ENCODE assay signal across 23 cellular contexts in the genomic region with DNA sequence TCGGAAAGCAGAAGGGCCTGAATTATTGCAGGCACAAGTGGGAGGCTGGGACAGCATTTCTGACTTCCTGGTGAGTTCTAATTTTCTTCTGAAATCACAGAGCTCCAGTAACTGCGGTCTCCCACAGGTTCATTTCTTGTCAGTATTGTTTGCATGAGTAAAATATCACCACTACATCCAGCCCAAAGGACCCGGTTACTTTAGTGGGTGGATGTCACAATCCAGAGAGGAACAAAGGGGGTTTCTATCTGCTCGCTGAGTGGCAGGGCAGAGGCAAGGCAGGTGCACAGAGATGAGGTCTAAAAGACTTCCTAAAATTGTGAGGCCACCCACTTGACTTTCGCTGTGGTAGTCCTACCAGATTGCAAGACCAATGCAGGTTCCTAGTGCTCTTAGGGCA.
DNase-seq lines count a peak whose midpoint lies in the region; ATAC-seq and TF ChIP-seq lines count a peak whose summit lies in the region.
"Had no signal": no experiment of that assay in that cellular context is flagged by ENCODE, and none has a peak within 500 bp of the region (broad histone marks: within the 10 kb centered on the region; RNA-seq: fewer than 3 reads in every experiment).

No MANE protein-coding gene starts in this region.

- peak; percentile 52 for ATAC-seq in activated T-helper 17 cell treated with anti-CD3 and anti-CD28 coated beads, Interleukin-2, amount 50 U/mL, for 72 hours (replicated peaks)

- H4K20me1 ChIP-seq in H9 (ENCODE audit: control insufficient read depth, insufficient read depth, insufficient read length) (no peaks in the 10 kb centered on the region), neural progenitor cell (ENCODE audit: low read depth) (no peaks in the 10 kb centered on the region)

- peaks cover 4% of the 10 kb centered on the region for H3F3A ChIP-seq in neural progenitor cell (ENCODE audit: low read depth)

- H3K27me3 ChIP-seq in H9 (ENCODE audit: insufficient read depth, low read length): no peaks in the 10 kb centered on the region
- H3K27me3 ChIP-seq in neural progenitor cell: peaks cover 29% of the 10 kb centered on the region
- H3K27me3 ChIP-seq: neutrophil, stomach, tibial artery had no signal

- no peak overlapping the region for H3K56ac ChIP-seq in H9 (ENCODE audit: insufficient read length, low read depth, low read length)

- H3K18ac ChIP-seq in H9 (ENCODE audit: insufficient read length, low read depth, low read length): no peak overlapping the region

- no peaks in the 10 kb centered on the region for H3K9me3 ChIP-seq in H9 (ENCODE audit: control insufficient read depth, low read depth, low read length)
- H3K9me3 ChIP-seq in neural progenitor cell (ENCODE audit: low read depth): no peaks in the 10 kb centered on the region
- H3K9me3 ChIP-seq: neutrophil, stomach, tibial artery had no signal

- no peak overlapping the region for H3K4me3 ChIP-seq in neural progenitor cell
- H3K4me3 ChIP-seq: PC-9, stomach, tibial artery had no signal

- H3K23me2 ChIP-seq in H9 (ENCODE audit: insufficient read length, low read depth, low read length, poor library complexity, severe bottlenecking): peaks cover 20% of the 10 kb centered on the region

- peaks cover 24 to 65% (median 27%) of the 10 kb centered on the region in 3 experiments; a peak in 6 of 7 replicates for H3K36me3 Mint-ChIP-seq in H9 (ENCODE audit: insufficient read depth in 1 of 3, low read depth in 3 of 3)
- no peaks in the 10 kb centered on the region for H3K36me3 Mint-ChIP-seq in activated T-helper 17 cell treated with anti-CD3 and anti-CD28 coated beads, Interleukin-2, amount 50 U/mL, for 72 hours (ENCODE audit: low read depth)
- no peaks in the 10 kb centered on the region for H3K36me3 Mint-ChIP-seq in neural progenitor cell
- H3K36me3 Mint-ChIP-seq in T-helper 2 cell treated with Interferon-gamma antibody and Interleukin-4, amounts not matched to agents 5 μg/mL and 100 μg/mL, for 36 hours (ENCODE audit: low read depth): no peaks in the 10 kb centered on the region
- H3K36me3 Mint-ChIP-seq: activated naive CD4-positive, alpha-beta T cell treated with anti-CD3 and anti-CD28 coated beads, Interleukin-2, amount 50 U/mL, for 24 hours; CD4-positive, alpha-beta memory T cell had no signal

- H3K9ac ChIP-seq in H9 (ENCODE audit: extremely low read depth, insufficient read length, low read length): no peak overlapping the region
- no peak overlapping the region for H3K9ac ChIP-seq in neural progenitor cell

- H2BK120ac ChIP-seq in H9 (ENCODE audit: low read depth, low read length, poor library complexity, severe bottlenecking): no peak overlapping the region

- no peaks in the 10 kb centered on the region for H3K36me3 ChIP-seq in neural progenitor cell
- H3K36me3 ChIP-seq: neutrophil, stomach, tibial artery had no signal

- H3K79me1 ChIP-seq in H9 (ENCODE audit: insufficient read depth, low read depth, low read length, poor library complexity, severe bottlenecking): peaks cover 5% of the 10 kb centered on the region

- no peak overlapping the region for H3T11ph ChIP-seq in H9 (ENCODE audit: low read length)

- H2AFZ ChIP-seq in H9 (ENCODE audit: low read length): no peak overlapping the region
- peak overlapping the region; percentile 12 for H2AFZ ChIP-seq in neural progenitor cell (replicated peaks)
- H2AFZ ChIP-seq: PC-9 had no signal

- no peak overlapping the region for H2BK20ac ChIP-seq in H9 (ENCODE audit: low read depth, low read length, poor library complexity, severe bottlenecking)

- H2BK15ac ChIP-seq in H9 (ENCODE audit: low read depth, low read length): no peak overlapping the region

- peak overlapping the region in 2 of 3 experiments; percentile 37 to 85; a peak in 4 of 7 replicates for H3K27ac Mint-ChIP-seq in H9
- no peak overlapping the region for H3K27ac Mint-ChIP-seq in activated T-helper 17 cell treated with anti-CD3 and anti-CD28 coated beads, Interleukin-2, amount 50 U/mL, for 72 hours
- H3K27ac Mint-ChIP-seq in neural progenitor cell: no peak overlapping the region
- H3K27ac Mint-ChIP-seq in T-helper 2 cell treated with Interferon-gamma antibody and Interleukin-4, amounts not matched to agents 5 μg/mL and 100 μg/mL, for 36 hours: no peak overlapping the region
- H3K27ac Mint-ChIP-seq: activated naive CD4-positive, alpha-beta T cell treated with anti-CD3 and anti-CD28 coated beads, Interleukin-2, amount 50 U/mL, for 24 hours; CD4-positive, alpha-beta memory T cell had no signal

- H3K79me2 ChIP-seq in H9 (ENCODE audit: insufficient read depth, low read length) (peaks cover 61% of the 10 kb centered on the region), neural progenitor cell (ENCODE audit: low read depth) (no peaks in the 10 kb centered on the region)

- no peak for DNase-seq in H9
- peak; percentile 52 for DNase-seq in MV-4-11 (lab: John Stamatoyannopoulos, UW)
- DNase-seq in neural progenitor cell (ENCODE audit: low spot score): no peak
- DNase-seq in NCI-H82 treated with DMSO at 0.1 percent for 48 hours (lab: John Stamatoyannopoulos, UW; ENCODE audit: unreplicated experiment): no peak
- no peak for DNase-seq in T-helper 2 cell treated with Interferon-gamma antibody and Interleukin-4, amounts not matched to agents 5 μg/mL and 100 μg/mL, for 36 hours (ENCODE audit: low spot score)
- DNase-seq in activated T-cell treated with anti-CD3 and anti-CD28 coated beads, Interleukin-2, amount 50 U/mL, for 1 hour: no peak
- DNase-seq: activated T-cell treated with anti-CD3 and anti-CD28 coated beads, Interleukin-2, amount 50 U/mL, for 48 hours; anterior cingulate cortex; CD4-positive, alpha-beta memory T cell; central memory CD4-positive, alpha-beta T cell; dermis blood vessel endothelial cell; GDM1; GOT3; NCI-H1092; NCI-H187; PC-9; SHP77; stomach; SW 1271; tibial artery had no signal

- H3K27me3 Mint-ChIP-seq in H9 (ENCODE audit: low read depth) (no peaks in the 10 kb centered on the region), neural progenitor cell (ENCODE audit: insufficient read depth, low read depth) (peaks cover 7% of the 10 kb centered on the region)
- no peaks in the 10 kb centered on the region for H3K27me3 Mint-ChIP-seq in activated T-helper 17 cell treated with anti-CD3 and anti-CD28 coated beads, Interleukin-2, amount 50 U/mL, for 72 hours
- no peaks in the 10 kb centered on the region for H3K27me3 Mint-ChIP-seq in T-helper 2 cell treated with Interferon-gamma antibody and Interleukin-4, amounts not matched to agents 5 μg/mL and 100 μg/mL, for 36 hours (ENCODE audit: low read depth)
- H3K27me3 Mint-ChIP-seq: activated naive CD4-positive, alpha-beta T cell treated with anti-CD3 and anti-CD28 coated beads, Interleukin-2, amount 50 U/mL, for 24 hours had no signal

- WGBS in H9 (ENCODE audit: extremely low coverage, insufficient read length, low lambda C conversion rate): no CpG with 5 or more reads among the region's 5 CpGs

- H3K9me3 Mint-ChIP-seq in H9 (peaks cover 0 to 2% of the 10 kb centered on the region in 2 experiments; a peak in 2 of 5 replicates), neural progenitor cell (peaks cover 6% of the 10 kb centered on the region)
- no peaks in the 10 kb centered on the region for H3K9me3 Mint-ChIP-seq in activated T-helper 17 cell treated with anti-CD3 and anti-CD28 coated beads, Interleukin-2, amount 50 U/mL, for 72 hours
- peaks cover 12% of the 10 kb centered on the region for H3K9me3 Mint-ChIP-seq in T-helper 2 cell treated with Interferon-gamma antibody and Interleukin-4, amounts not matched to agents 5 μg/mL and 100 μg/mL, for 36 hours
- H3K9me3 Mint-ChIP-seq: activated naive CD4-positive, alpha-beta T cell treated with anti-CD3 and anti-CD28 coated beads, Interleukin-2, amount 50 U/mL, for 24 hours had no signal

- peak overlapping the region in 1 of 2 experiments; percentile 11; a peak in 1 of 5 replicates for H3K4me3 Mint-ChIP-seq in H9
- no peak overlapping the region for H3K4me3 Mint-ChIP-seq in activated T-helper 17 cell treated with anti-CD3 and anti-CD28 coated beads, Interleukin-2, amount 50 U/mL, for 72 hours
- no peak overlapping the region for H3K4me3 Mint-ChIP-seq in neural progenitor cell
- H3K4me3 Mint-ChIP-seq in T-helper 2 cell treated with Interferon-gamma antibody and Interleukin-4, amounts not matched to agents 5 μg/mL and 100 μg/mL, for 36 hours: no peak overlapping the region
- H3K4me3 Mint-ChIP-seq: activated naive CD4-positive, alpha-beta T cell treated with anti-CD3 and anti-CD28 coated beads, Interleukin-2, amount 50 U/mL, for 24 hours; CD4-positive, alpha-beta memory T cell had no signal

- no peak overlapping the region for H2BK12ac ChIP-seq in H9 (ENCODE audit: insufficient read length, low read depth, low read length)

- H3K23ac ChIP-seq in H9 (ENCODE audit: insufficient read length, low read depth, low read length): no peak overlapping the region

- H4K91ac ChIP-seq in H9 (ENCODE audit: insufficient read length, low read depth, low read length): no peak overlapping the region

- H2AK5ac ChIP-seq in H9 (ENCODE audit: insufficient read length, low read length): no peak overlapping the region

- H4K8ac ChIP-seq in H9 (replicated peaks; ENCODE audit: insufficient read length, low read depth, low read length): no peak overlapping the region

- H3K4ac ChIP-seq in H9 (ENCODE audit: low read depth, low read length): no peak overlapping the region

- no peak for TF ChIP-seq CTCF in H9 (conservative IDR thresholded peaks at IDR 0.05)
- TF ChIP-seq CTCF in neural progenitor cell (IDR thresholded peaks at IDR 0.05): no peak

- H3K4me1 ChIP-seq in H9 (ENCODE audit: insufficient read depth, low read length) (peaks cover 14% of the 10 kb centered on the region), neural progenitor cell (peaks cover 20% of the 10 kb centered on the region)
- H3K4me1 ChIP-seq: tibial artery had no signal

- H3K4me2 ChIP-seq in H9 (ENCODE audit: insufficient read depth, insufficient read length, low read length): peak overlapping the region; percentile 99
- no peak overlapping the region for H3K4me2 ChIP-seq in neural progenitor cell
- H3K4me2 ChIP-seq: PC-9 had no signal

- H3K14ac ChIP-seq in H9 (ENCODE audit: insufficient read depth, low read length): no peak overlapping the region

- no peak overlapping the region for H2BK5ac ChIP-seq in H9 (ENCODE audit: insufficient read length, low read length)

- H3K4me1 Mint-ChIP-seq in H9 (peaks cover 50 to 66% of the 10 kb centered on the region in 2 experiments), neural progenitor cell (peaks cover 32% of the 10 kb centered on the region)
- no peaks in the 10 kb centered on the region for H3K4me1 Mint-ChIP-seq in activated T-helper 17 cell treated with anti-CD3 and anti-CD28 coated beads, Interleukin-2, amount 50 U/mL, for 72 hours
- no peaks in the 10 kb centered on the region for H3K4me1 Mint-ChIP-seq in T-helper 2 cell treated with Interferon-gamma antibody and Interleukin-4, amounts not matched to agents 5 μg/mL and 100 μg/mL, for 36 hours (ENCODE audit: low read depth)
- H3K4me1 Mint-ChIP-seq: activated naive CD4-positive, alpha-beta T cell treated with anti-CD3 and anti-CD28 coated beads, Interleukin-2, amount 50 U/mL, for 24 hours; CD4-positive, alpha-beta memory T cell had no signal

- no peak overlapping the region for H4K5ac ChIP-seq in H9 (ENCODE audit: insufficient read length, low read depth, low read length)

- H3K27ac ChIP-seq in H9 (ENCODE audit: insufficient read length, low read depth, low read length) (no peak overlapping the region), neural progenitor cell (no peak overlapping the region)
- H3K27ac ChIP-seq: neutrophil, PC-9, stomach, tibial artery had no signal

Comparison
In these comparisons a context has a peak if more than half of its experiments do, and no peak if none do; other contexts are left out.
1. H3K27ac Mint-ChIP-seq: peak in H9 (2 of 3); none in activated T-helper 17 cell treated with anti-CD3 and anti-CD28 coated beads, Interleukin-2, amount 50 U/mL, for 72 hours (single experiment), neural progenitor cell (single experiment) and T-helper 2 cell treated with Interferon-gamma antibody and Interleukin-4, amounts not matched to agents 5 μg/mL and 100 μg/mL, for 36 hours (single experiment).